ENCODE assay signal across 9 cellular contexts in genomic region chr10:28939352-28940157, GRCh38.
DNase-seq lines count a peak whose midpoint lies in the region; ATAC-seq, FAIRE-seq and TF ChIP-seq lines count a peak whose summit lies in the region.
"Had no signal": no experiment of that assay in that cellular context is flagged by ENCODE, and none has a peak within 500 bp of the region (broad histone marks: within the 10 kb centered on the region; RNA-seq: fewer than 3 reads in every experiment).

No MANE protein-coding gene starts in this region.

- H3K4me1 Mint-ChIP-seq in T-helper 17 cell, result no peaks in the 10 kb centered on the region

- TF ChIP-seq RAD21 in K562 (CRISPR knock-in tag; conservative IDR thresholded peaks at IDR 0.05 in 1 of 2, IDR thresholded peaks at IDR 0.05 in 1 of 2), result peak; percentile 18 to 63; a peak in 2 of 4 replicates
- TF ChIP-seq RAD21 in liver (IDR thresholded peaks at IDR 0.05), result peak; percentile 10 to 23

- H3K4me1 ChIP-seq in K562 (replicated peaks in 1 of 2; ENCODE audit: control insufficient read depth in 2 of 2, insufficient read depth in 2 of 2, low read length in 2 of 2) (peaks cover 0 to 3% of the 10 kb centered on the region in 2 experiments; a peak in 2 of 5 replicates), liver (ENCODE audit: control insufficient read depth in 4 of 4, insufficient read depth in 4 of 4, low read length in 3 of 4) (peaks cover 8 to 16% (median 9%) of the 10 kb centered on the region in 4 donors)

- peak overlapping the region; percentile 82 for H2AFZ ChIP-seq in K562 (ENCODE audit: low read depth, low read length)

- H3K9me3 ChIP-seq in K562 (replicated peaks; ENCODE audit: control insufficient read depth, insufficient read depth, low read depth, low read length) (no peaks in the 10 kb centered on the region), liver (ENCODE audit: control insufficient read depth in 4 of 4, low read length in 3 of 4) (no peaks in the 10 kb centered on the region), T-helper 17 cell (ENCODE audit: control insufficient read depth, low read length, poor library complexity, severe bottlenecking) (no peaks in the 10 kb centered on the region)
- H3K9me3 ChIP-seq: ascending aorta had no signal

- H3K36me3 ChIP-seq in K562 (ENCODE audit: control insufficient read depth, insufficient read depth, low read length) (no peaks in the 10 kb centered on the region), liver (ENCODE audit: control insufficient read depth in 4 of 4, insufficient read depth in 3 of 4, low read depth in 1 of 4, low read length in 3 of 4) (no peaks in the 10 kb centered on the region)
- H3K36me3 ChIP-seq: ascending aorta had no signal

- no peaks in the 10 kb centered on the region for H4K20me1 ChIP-seq in K562 (replicated peaks; ENCODE audit: control insufficient read depth, insufficient read depth, low read length)

- DNase-seq in D721Med (ENCODE audit: insufficient read length, low spot score) (no peak), NCI-H146 treated with DMSO at 0.1 percent for 48 hours (lab: John Stamatoyannopoulos, UW; ENCODE audit: unreplicated experiment) (peak; percentile 98), K562 (ENCODE audit: extremely low read depth in 1 of 4, low spot score in 3 of 4) (peak; percentile 33 to 82 (median 50)), T-helper 17 cell (no peak), RKO (ENCODE audit: low spot score) (no peak), putamen (ENCODE audit: low spot score) (no peak)

- POLR2A ChIA-PET in K562 (lab: Yijun Ruan, JAX), result interaction anchor here (0.6 to 1.5 kb wide), 5 partner anchors 11 to 302 kb away, joined by 3 read pairs; no protein-coding TSS in a partner anchor

- peak; percentile 94 for ATAC-seq in K562
- no peak for ATAC-seq in T-helper 17 cell
- no peak for ATAC-seq in GM21786 (IDR thresholded peaks at IDR 0.05; ENCODE audit: unreplicated experiment)

- H3K9ac ChIP-seq in K562 (ENCODE audit: insufficient read depth in 1 of 2, low read depth in 2 of 2, low read length in 2 of 2) (peak overlapping the region in 1 of 2 experiments; percentile 70; a peak in 2 of 4 replicates), liver (ENCODE audit: low read depth in 1 of 2, low read length in 2 of 2) (peak overlapping the region in 1 of 2 donors; percentile 8)

- peak overlapping the region; percentile 32; the same call in 2 of the 3 replicates for H3K27ac ChIP-seq in K562 (ENCODE audit: extremely low read depth, low read depth, low read length)
- peak overlapping the region; percentile 70 to 72 for H3K27ac ChIP-seq in liver (ENCODE audit: low read depth in 1 of 2, low read length in 2 of 2)
- H3K27ac ChIP-seq: ascending aorta had no signal

- no peak overlapping the region for H3K27ac Mint-ChIP-seq in T-helper 17 cell

- no peak for TF ChIP-seq POLR2A in K562 (conservative IDR thresholded peaks at IDR 0.05)

- no peaks in the 10 kb centered on the region for H3K79me2 ChIP-seq in K562 (ENCODE audit: control insufficient read depth, insufficient read depth, low read length)

- no peak overlapping the region for H3K4me3 Mint-ChIP-seq in T-helper 17 cell

- BruUV-seq in K562 (replicated peaks; lab: Mats Ljungman, UMichigan), result no TSS peak

- H3K4me2 ChIP-seq in K562 (ENCODE audit: insufficient read depth, low read length), result peak overlapping the region; percentile 71

- TF ChIP-seq CTCF in D721Med (IDR thresholded peaks at IDR 0.05; ENCODE audit: insufficient read depth, missing control alignments) (peak; percentile 42), K562 (IDR thresholded peaks at IDR 0.05 in 2 of 3, conservative IDR thresholded peaks at IDR 0.05 in 1 of 3; ENCODE audit: insufficient read depth in 2 of 3, low read depth in 1 of 3, low read length in 3 of 3) (peak; percentile 69 to 92 (median 83)), liver (IDR thresholded peaks at IDR 0.05; ENCODE audit: low read depth, low read length, missing input control) (no peak)

- no peaks in the 10 kb centered on the region for H3K36me3 Mint-ChIP-seq in T-helper 17 cell (ENCODE audit: low read depth)

- in situ Hi-C loops in K562 (cut with MboI), result no loop called here

- H3K27me3 ChIP-seq in K562 (ENCODE audit: control insufficient read depth in 2 of 2, insufficient read depth in 2 of 2, low read length in 2 of 2), result no peaks in the 10 kb centered on the region
- no peaks in the 10 kb centered on the region for H3K27me3 ChIP-seq in liver (ENCODE audit: control insufficient read depth in 4 of 4, insufficient read depth in 4 of 4, low read length in 3 of 4)
- H3K27me3 ChIP-seq: ascending aorta had no signal

- H3K4me3 ChIP-seq in K562 (peak overlapping the region; percentile 18), liver (ENCODE audit: low read depth in 1 of 3, low read length in 3 of 3) (peak overlapping the region in 2 of 3 donors; percentile 33 to 36)

- no peaks in the 10 kb centered on the region for H3K9me1 ChIP-seq in K562 (ENCODE audit: control insufficient read depth, insufficient read depth, low read length)

- TF ChIP-seq EP300 in K562 (IDR thresholded peaks at IDR 0.05; ENCODE audit: low read length), result peak; percentile 48

- intact Hi-C loops in K562 (cut with micrococcal nuclease), result loop anchor here (1.0 kb wide), 1 partner anchor 52 kb away; no protein-coding TSS in a partner anchor

- CTCF ChIA-PET in K562 (lab: Yijun Ruan, JAX; ENCODE audit: low intra/inter-chr PET ratio), result interaction anchor here (1.2 kb wide), 1 partner anchor 363 kb away, joined by 3 read pairs; no protein-coding TSS in a partner anchor

- peaks cover 5% of the 10 kb centered on the region for H3K27me3 Mint-ChIP-seq in T-helper 17 cell

- 14% methylated on average over 26 of the region's 26 CpGs for WGBS in K562 (ENCODE audit: insufficient coverage, low coverage, missing lambda C conversion rate)
- WGBS in liver, result 14% methylated on average over 26 of the region's 26 CpGs

- FAIRE-seq in D721Med (lab: Jason Lieb, UNC) (no peak), K562 (lab: Jason Lieb, UNC) (peak; percentile 86)

TF ChIP-seq in K562, 482 proteins besides CTCF, POLR2A, EP300 and RAD21 (continues in another document):
- no peak for TF ChIP-seq HMG20B (CRISPR knock-in tag; IDR thresholded peaks at IDR 0.05)
- peak; percentile 41 to 62; a peak in 3 of 4 replicates for TF ChIP-seq FOXK2 (conservative IDR thresholded peaks at IDR 0.05 in 1 of 2, IDR thresholded peaks at IDR 0.05 in 1 of 2; ENCODE audit: low read depth in 2 of 2)
- TF ChIP-seq UBTF (IDR thresholded peaks at IDR 0.05; ENCODE audit: borderline replicate concordance in 1 of 2, low read depth in 2 of 2, low read length in 2 of 2), result 0 out of 4 replicates have a peak, but pooled peaks of 1 of the 2 experiments have one; percentile 15
- peak in 1 of 3 experiments; percentile 29 for TF ChIP-seq YY1 (IDR thresholded peaks at IDR 0.05; ENCODE audit: borderline replicate concordance in 1 of 3, control insufficient read depth in 1 of 3, extremely low read depth in 1 of 3, insufficient read depth in 3 of 3, insufficient read length in 1 of 3, insufficient replicate concordance in 2 of 3, low read depth in 1 of 3, low read length in 2 of 3)
- no peak for TF ChIP-seq HNRNPH1 (optimal IDR thresholded peaks at IDR 0.05; ENCODE audit: low read depth, low read length)
- no peak for TF ChIP-seq NELFE (IDR thresholded peaks at IDR 0.05; ENCODE audit: insufficient read depth, insufficient read length)

TF ChIP-seq in liver, 16 proteins besides CTCF, POLR2A, EP300 and RAD21 (continues in another document):
- TF ChIP-seq JUND (IDR thresholded peaks at IDR 0.05) (peak; percentile 80 to 92), ATF3 (IDR thresholded peaks at IDR 0.05) (peak; percentile 68), TAF1 (conservative IDR thresholded peaks at IDR 0.05) (peak; percentile 19), NR2F2 (IDR thresholded peaks at IDR 0.05) (peak; percentile 82), REST (IDR thresholded peaks at IDR 0.05) (peak; percentile 79), MAX (IDR thresholded peaks at IDR 0.05) (peak; percentile 74)

Comparison
In these comparisons a context has a peak if more than half of its experiments do, and no peak if none do; other contexts are left out.
1. DNase-seq: peak in NCI-H146 treated with DMSO at 0.1 percent for 48 hours (single experiment) and K562 (4 of 4); none in D721Med (single experiment), T-helper 17 cell (0 of 3), RKO (single experiment) and putamen (single experiment).